In the genomic region with DNA sequence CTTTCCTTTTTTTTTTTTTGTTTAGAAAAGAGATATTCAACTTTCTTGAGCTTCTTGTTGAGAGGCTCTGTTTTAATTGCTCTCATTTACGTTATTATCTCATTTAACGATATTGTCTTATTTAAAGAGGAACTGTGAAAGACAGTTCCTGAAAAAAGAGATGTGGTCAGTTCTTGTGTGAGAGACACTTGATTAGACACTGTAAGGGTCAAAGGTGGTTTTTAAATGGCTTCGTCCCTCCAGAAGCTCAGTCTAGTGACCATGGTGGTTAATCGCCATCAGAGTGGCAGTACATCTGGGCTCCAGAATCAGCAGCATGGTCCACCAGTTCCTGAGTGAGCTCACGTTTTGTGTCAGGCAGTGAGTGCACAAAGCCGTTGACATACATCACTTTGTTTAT, we compare ENCODE assay signal across 19 cellular contexts.
"Had no signal": no experiment of that assay in that cellular context is flagged by ENCODE, and none has a peak within 500 bp of the region (broad histone marks: within the 10 kb centered on the region; RNA-seq: fewer than 3 reads in every experiment).

No MANE protein-coding gene starts in this region.

- H3K36me3 ChIP-seq: heart left ventricle, pancreas, right atrium auricular region, spleen, upper lobe of left lung had no signal

- FAIRE-seq: pancreas, TTC549 had no signal

- H3K4me1 ChIP-seq: heart left ventricle, pancreas, psoas muscle, right atrium auricular region, spleen, upper lobe of left lung had no signal

- ATAC-seq: activated naive CD8-positive, alpha-beta T cell treated with anti-CD3 and anti-CD28 coated beads, Interleukin-2, amount 50 U/mL, for 24 hours; heart left ventricle; left cardiac atrium; pancreas; psoas muscle; stimulated activated naive CD8-positive, alpha-beta T cell treated with anti-CD3 and anti-CD28 coated beads, Interleukin-15, Interleukin-2, amounts not matched to agents 100 U/mL and 50 U/mL, for 24 hours had no signal

- H3K9me3 ChIP-seq: heart left ventricle, pancreas, psoas muscle, right atrium auricular region, spleen, upper lobe of left lung had no signal

- H3K27ac ChIP-seq: heart left ventricle, pancreas, psoas muscle, right atrium auricular region, spleen, upper lobe of left lung had no signal

- H3K4me3 ChIP-seq: heart left ventricle, pancreas, psoas muscle, right atrium auricular region, spleen, upper lobe of left lung had no signal

- DNase-seq: activated B cell treated with CpG ODN at 0.5 μM for 24 hours; activated CD4-positive, alpha-beta T cell treated with anti-CD3 and anti-CD28 coated beads for 4 hours; activated CD4-positive, alpha-beta T cell treated with anti-CD3 and anti-CD28 coated beads, Interleukin-2, amount 50 U/mL, for 48 hours; activated effector memory CD4-positive, alpha-beta T cell treated with anti-CD3 and anti-CD28 coated beads, Interleukin-2, amount 50 U/mL, for 16 hours; activated naive CD4-positive, alpha-beta T cell treated with anti-CD3 and anti-CD28 coated beads, Interleukin-2, amount 50 U/mL, for 16 hours; activated naive CD8-positive, alpha-beta T cell treated with anti-CD3 and anti-CD28 coated beads, Interleukin-2, amount 50 U/mL, for 24 hours; cortex of kidney; endodermal cell; heart left ventricle; islet precursor cell; left cardiac atrium; pancreas; psoas muscle; spleen; stimulated activated CD4-positive, alpha-beta T cell treated with anti-CD3 and anti-CD28 coated beads, Interleukin-4, amount 100 ng/mL, for 1 hour; stimulated activated naive CD8-positive, alpha-beta T cell treated with anti-CD3 and anti-CD28 coated beads, Interleukin-15, Interleukin-2, amounts not matched to agents 100 U/mL and 50 U/mL, for 24 hours; upper lobe of left lung had no signal
